ENCODE assay signal across 2 cellular contexts in genomic region chr19:46755853-46756543, GRCh38.
TF ChIP-seq lines count a peak whose summit lies in the region.

No MANE protein-coding gene starts in this region.

TF ChIP-seq in IMR-90, 13 proteins besides CTCF, POLR2A, EP300 and RAD21:
- TF ChIP-seq CHD1 (IDR thresholded peaks at IDR 0.05; ENCODE audit: low read depth, low read length) (no peak), ELK1 (IDR thresholded peaks at IDR 0.05; ENCODE audit: borderline replicate concordance, low read depth, low read length) (no peak), RCOR1 (IDR thresholded peaks at IDR 0.05; ENCODE audit: insufficient replicate concordance, low read length) (no peak), USF2 (IDR thresholded peaks at IDR 0.05; ENCODE audit: low read depth, low read length) (no peak), MAFK (IDR thresholded peaks at IDR 0.05; ENCODE audit: low read depth, low read length) (no peak), BHLHE40 (IDR thresholded peaks at IDR 0.05; ENCODE audit: low read depth, low read length) (no peak), MAZ (IDR thresholded peaks at IDR 0.05; ENCODE audit: borderline replicate concordance, low read depth, low read length) (no peak), CEBPB (IDR thresholded peaks at IDR 0.05; ENCODE audit: low read depth, low read length) (no peak), FOS (IDR thresholded peaks at IDR 0.05; ENCODE audit: low read depth, low read length) (no peak), RFX5 (IDR thresholded peaks at IDR 0.05; ENCODE audit: low read depth, low read length) (no peak), SMC3 (IDR thresholded peaks at IDR 0.05; ENCODE audit: low read depth, low read length) (no peak)
TF ChIP-seq in IMR-90: peak in this region for 0.

TF ChIP-seq in endothelial cell of umbilical vein, 7 proteins besides CTCF, POLR2A, EP300 and RAD21:
- TF ChIP-seq MAX (IDR thresholded peaks at IDR 0.05; ENCODE audit: insufficient read depth, insufficient read length), result no peak
- no peak for TF ChIP-seq JUN (IDR thresholded peaks at IDR 0.05; ENCODE audit: borderline replicate concordance, insufficient read depth, insufficient read length, low read depth)
- no peak for TF ChIP-seq EZH2 (IDR thresholded peaks at IDR 0.05; ENCODE audit: borderline replicate concordance, low read depth, low read length, severe bottlenecking)
- no peak for TF ChIP-seq POLR2AphosphoS5 (IDR thresholded peaks at IDR 0.05; ENCODE audit: insufficient read depth, low read depth, low read length)
- no peak for TF ChIP-seq MYC (IDR thresholded peaks at IDR 0.05; ENCODE audit: low read depth, low read length)
TF ChIP-seq in endothelial cell of umbilical vein: peak in this region for 0.
